8 cellular contexts compared by ENCODE assay signal in genomic region chr3:129793947-129794318, GRCh38.
DNase-seq lines count a peak whose midpoint lies in the region; ATAC-seq, FAIRE-seq and TF ChIP-seq lines count a peak whose summit lies in the region.

No MANE protein-coding gene starts in this region.

- TF ChIP-seq CTCF in fibroblast of mammary gland (conservative IDR thresholded peaks at IDR 0.05; ENCODE audit: control insufficient read depth, insufficient read depth, low read depth, low read length), result no peak
- no peak for TF ChIP-seq CTCF in osteocyte (IDR thresholded peaks at IDR 0.05)
- no peak for TF ChIP-seq CTCF in transverse colon (IDR thresholded peaks at IDR 0.05)

- FAIRE-seq in GM12892 (lab: Jason Lieb, UNC), result peak; percentile 56

- no peak for ATAC-seq in HG03097 (IDR thresholded peaks at IDR 0.05; ENCODE audit: low FRiP score, unreplicated experiment)
- no peak for ATAC-seq in HG03175 (IDR thresholded peaks at IDR 0.05; ENCODE audit: unreplicated experiment)

- no peak for TF ChIP-seq EP300 in transverse colon (IDR thresholded peaks at IDR 0.05; ENCODE audit: low read depth)

- H3K4me1 Mint-ChIP-seq in osteocyte (ENCODE audit: unreplicated experiment), result peaks cover 18% of the 10 kb centered on the region
- H3K4me1 Mint-ChIP-seq in CD4-positive, alpha-beta memory T cell, result peaks cover 5 to 14% (median 10%) of the 10 kb centered on the region in 4 donors

- H3K36me3 Mint-ChIP-seq in osteocyte (ENCODE audit: unreplicated experiment), result peaks cover 5% of the 10 kb centered on the region
- peaks cover 0 to 7% of the 10 kb centered on the region in 2 donors for H3K36me3 Mint-ChIP-seq in CD4-positive, alpha-beta memory T cell

- CTCF ChIA-PET in CD4-positive, alpha-beta memory T cell (lab: Charles Lee; ENCODE audit: partially characterized antibody), result interaction anchor here (1.5 kb wide), 1 partner anchor 31 kb away, joined by 4 read pairs; no protein-coding TSS in a partner anchor

- H3K27me3 Mint-ChIP-seq in osteocyte (ENCODE audit: unreplicated experiment), result no peaks in the 10 kb centered on the region
- no peaks in the 10 kb centered on the region for H3K27me3 Mint-ChIP-seq in CD4-positive, alpha-beta memory T cell

- intact Hi-C loops in CD4-positive, alpha-beta memory T cell (cut with micrococcal nuclease), result no loop called here
- intact Hi-C loops in transverse colon (cut with DNase I; ENCODE audit: low total_unique reads), result no loop called here

- POLR2A ChIA-PET in CD4-positive, alpha-beta memory T cell (lab: Charles Lee; ENCODE audit: partially characterized antibody), result no interaction called here

- H3K4me1 ChIP-seq in CD4-positive, alpha-beta memory T cell (ENCODE audit: insufficient read depth, low read length), result peaks cover 5% of the 10 kb centered on the region
- peaks cover 9 to 23% (median 18%) of the 10 kb centered on the region in 4 donors for H3K4me1 ChIP-seq in transverse colon

- no peak overlapping the region for H3K27ac ChIP-seq in CD4-positive, alpha-beta memory T cell (ENCODE audit: low read depth, low read length)
- peak overlapping the region in 2 of 4 donors; percentile 17 to 35 for H3K27ac ChIP-seq in transverse colon

- 23% methylated on average over 2 of the region's 2 CpGs; no CpG with 5 or more reads in 1 of the 2 donors for WGBS in transverse colon (ENCODE audit: low coverage in 1 of 2), 2 donors

- H3K9me3 ChIP-seq in CD4-positive, alpha-beta memory T cell (ENCODE audit: control insufficient read depth in 1 of 2, low read length in 2 of 2), result no peaks in the 10 kb centered on the region
- no peaks in the 10 kb centered on the region for H3K9me3 ChIP-seq in transverse colon

- DNase-seq in GM12892 (ENCODE audit: insufficient read length) (no peak), NOMO-1 treated with dmso at 0.1 percent for 144 hours (lab: John Stamatoyannopoulos, UW; ENCODE audit: unreplicated experiment) (peak; percentile 47), fibroblast of mammary gland (ENCODE audit: low read depth) (peak; percentile 1), osteocyte (ENCODE audit: extremely low spot score, unreplicated experiment) (no peak), transverse colon (no peak)
- DNase-seq in CD4-positive, alpha-beta memory T cell, result no peak

- no peaks in the 10 kb centered on the region for H3K27me3 ChIP-seq in CD4-positive, alpha-beta memory T cell (ENCODE audit: insufficient read depth, low read length)
- H3K27me3 ChIP-seq in transverse colon, result no peaks in the 10 kb centered on the region

- TF ChIP-seq POLR2A in GM12892 (IDR thresholded peaks at IDR 0.05; ENCODE audit: low read depth, low read length) (no peak), transverse colon (IDR thresholded peaks at IDR 0.05) (no peak)

- H3K4me3 ChIP-seq in fibroblast of mammary gland (ENCODE audit: control insufficient read depth, low read depth, low read length) (no peak overlapping the region), transverse colon (no peak overlapping the region)
- no peak overlapping the region for H3K4me3 ChIP-seq in CD4-positive, alpha-beta memory T cell (ENCODE audit: low read length in 2 of 2)

- peak overlapping the region; percentile 81 for H3K27ac Mint-ChIP-seq in osteocyte (ENCODE audit: unreplicated experiment)
- H3K27ac Mint-ChIP-seq in CD4-positive, alpha-beta memory T cell, result peak overlapping the region in 1 of 7 donors; percentile 39

- in situ Hi-C loops in transverse colon (cut with MboI; ENCODE audit: low pct_ligation_motif_present in 1 of 4, low pct_unique_long_range_greater_than_20kb in 1 of 4, low sequenced_read_pairs in 3 of 4), result no loop called here

- H3K36me3 ChIP-seq in CD4-positive, alpha-beta memory T cell (ENCODE audit: insufficient read depth, low read length), result no peaks in the 10 kb centered on the region
- H3K36me3 ChIP-seq in transverse colon, result no peaks in the 10 kb centered on the region

- no peaks in the 10 kb centered on the region for H3K9me3 Mint-ChIP-seq in osteocyte (ENCODE audit: unreplicated experiment)
- no peaks in the 10 kb centered on the region for H3K9me3 Mint-ChIP-seq in CD4-positive, alpha-beta memory T cell

- H3K4me3 Mint-ChIP-seq in osteocyte (ENCODE audit: unreplicated experiment), result peak overlapping the region; percentile 30
- peak overlapping the region in 1 of 8 donors; percentile 26 for H3K4me3 Mint-ChIP-seq in CD4-positive, alpha-beta memory T cell

Comparison
In these comparisons a context has a peak if more than half of its experiments do, and no peak if none do; other contexts are left out.
1. DNase-seq: peak in NOMO-1 treated with dmso at 0.1 percent for 144 hours (single experiment) and fibroblast of mammary gland (single experiment); none in GM12892 (single experiment), osteocyte (single experiment), CD4-positive, alpha-beta memory T cell (0 of 5) and transverse colon (single experiment).